ENCODE assay signal across 15 cellular contexts in genomic region chr18:74459877-74460276, GRCh38. TPM values are rescaled to one million over a fixed set of nuclear protein-coding genes. Genes with fewer than 3 reads are reported as not detected.
DNase-seq lines count a peak whose midpoint lies in the region; ATAC-seq and TF ChIP-seq lines count a peak whose summit lies in the region.
"Had no signal": no experiment of that assay in that cellular context is flagged by ENCODE, and none has a peak within 500 bp of the region (broad histone marks: within the 10 kb centered on the region; RNA-seq: fewer than 3 reads in every experiment).

No MANE protein-coding gene starts in this region.

- peak; percentile 25 for TF ChIP-seq CTCF in fibroblast of pulmonary artery (IDR thresholded peaks at IDR 0.05; ENCODE audit: low read length, missing control alignments)
- peak; percentile 44 for TF ChIP-seq CTCF in progenitor cell of endocrine pancreas (IDR thresholded peaks at IDR 0.05; ENCODE audit: unreplicated experiment)

- H3K4me3 ChIP-seq in fibroblast of pulmonary artery (replicated peaks; ENCODE audit: low read depth, low read length) = no peak overlapping the region

- no peak overlapping the region for H3K4me3 Mint-ChIP-seq in progenitor cell of endocrine pancreas (ENCODE audit: low read depth)
- H3K4me3 Mint-ChIP-seq: activated naive CD4-positive, alpha-beta T cell treated with anti-CD3 and anti-CD28 coated beads, Interleukin-2, amount 10 ng/mL, durations not matched to agents 7 days and 5 days; stimulated activated naive CD8-positive, alpha-beta T cell treated with anti-CD3 and anti-CD28 coated beads, Interleukin-15, Interleukin-2, amounts not matched to agents 100 ng/mL and 50 ng/mL, for 24 hours had no signal

- H3K9me3 Mint-ChIP-seq in progenitor cell of endocrine pancreas (ENCODE audit: low read depth) = no peaks in the 10 kb centered on the region
- H3K9me3 Mint-ChIP-seq: activated naive CD4-positive, alpha-beta T cell treated with anti-CD3 and anti-CD28 coated beads, Interleukin-2, amount 10 ng/mL, durations not matched to agents 7 days and 5 days; naive thymus-derived CD8-positive, alpha-beta T cell; stimulated activated naive CD8-positive, alpha-beta T cell treated with anti-CD3 and anti-CD28 coated beads, Interleukin-15, Interleukin-2, amounts not matched to agents 100 ng/mL and 50 ng/mL, for 24 hours had no signal

- in situ Hi-C loops in KBM-7 (cut with MboI; ENCODE audit: low pct_unique_long_range_greater_than_20kb, low sequenced_read_pairs) = no loop called here

- peaks cover 68% of the 10 kb centered on the region for H3K27me3 Mint-ChIP-seq in progenitor cell of endocrine pancreas

- no peak overlapping the region for H3K27ac Mint-ChIP-seq in progenitor cell of endocrine pancreas
- H3K27ac Mint-ChIP-seq: activated naive CD4-positive, alpha-beta T cell treated with anti-CD3 and anti-CD28 coated beads, Interleukin-2, amount 10 ng/mL, durations not matched to agents 7 days and 5 days; stimulated activated naive CD8-positive, alpha-beta T cell treated with anti-CD3 and anti-CD28 coated beads, Interleukin-15, Interleukin-2, amounts not matched to agents 100 ng/mL and 50 ng/mL, for 24 hours had no signal

- DNase-seq in ELF-1 (ENCODE audit: low read depth, low spot score) = peak; percentile 66
- DNase-seq in RPMI8226 = peak; percentile 27
- DNase-seq in fibroblast of pulmonary artery (ENCODE audit: low read depth) = no peak
- no peak for DNase-seq in progenitor cell of endocrine pancreas (ENCODE audit: low spot score, unreplicated experiment)
- DNase-seq in epidermal melanocyte (ENCODE audit: insufficient read length, low spot score) = no peak
- DNase-seq in KBM-7 = no peak
- no peak for DNase-seq in NCI-H524 treated with DMSO at 0.1 percent for 48 hours (lab: John Stamatoyannopoulos, UW)
- DNase-seq: activated CD4-positive, alpha-beta T cell treated with anti-CD3 and anti-CD28 coated beads, Interleukin-2, amount 50 U/mL, for 48 hours; activated naive CD4-positive, alpha-beta T cell treated with anti-CD3 and anti-CD28 coated beads, Interleukin-2, amount 10 ng/mL, durations not matched to agents 7 days and 5 days; Karpas-422; stimulated activated CD4-positive, alpha-beta T cell treated with anti-CD3 and anti-CD28 coated beads, Interleukin-1b, Interleukin-23, amount 100 ng/mL, for 48 hours had no signal

- H3K36me3 Mint-ChIP-seq in progenitor cell of endocrine pancreas (ENCODE audit: insufficient read depth) = no peaks in the 10 kb centered on the region
- H3K36me3 Mint-ChIP-seq: naive thymus-derived CD8-positive, alpha-beta T cell had no signal

- peaks cover 3% of the 10 kb centered on the region for H3K4me1 Mint-ChIP-seq in progenitor cell of endocrine pancreas (ENCODE audit: low read depth)

- no peak for ATAC-seq in HG03175 (IDR thresholded peaks at IDR 0.05; ENCODE audit: unreplicated experiment)

RNA-seq across cellular contexts. Expression of gene DIPK1C, which starts 2.8 kb away (rescaled TPM):
- total RNA-seq in progenitor cell of endocrine pancreas = not detected in 2 replicates
- total RNA-seq: dermis microvascular lymphatic vessel endothelial cell had no signal

RNA-seq across cellular contexts. Expression of gene CNDP2, which starts 36.3 kb away (rescaled TPM):
- 176 and 182 TPM in 2 replicates for total RNA-seq in progenitor cell of endocrine pancreas

Comparison
In these comparisons a context has a peak if more than half of its experiments do, and no peak if none do; other contexts are left out.
1. DNase-seq: peak in ELF-1 (single experiment) and RPMI8226 (single experiment); none in fibroblast of pulmonary artery (single experiment), progenitor cell of endocrine pancreas (single experiment), epidermal melanocyte (single experiment), KBM-7 (single experiment) and NCI-H524 treated with DMSO at 0.1 percent for 48 hours (single experiment).